ENCODE assay signal across 18 cellular contexts in the genomic region with DNA sequence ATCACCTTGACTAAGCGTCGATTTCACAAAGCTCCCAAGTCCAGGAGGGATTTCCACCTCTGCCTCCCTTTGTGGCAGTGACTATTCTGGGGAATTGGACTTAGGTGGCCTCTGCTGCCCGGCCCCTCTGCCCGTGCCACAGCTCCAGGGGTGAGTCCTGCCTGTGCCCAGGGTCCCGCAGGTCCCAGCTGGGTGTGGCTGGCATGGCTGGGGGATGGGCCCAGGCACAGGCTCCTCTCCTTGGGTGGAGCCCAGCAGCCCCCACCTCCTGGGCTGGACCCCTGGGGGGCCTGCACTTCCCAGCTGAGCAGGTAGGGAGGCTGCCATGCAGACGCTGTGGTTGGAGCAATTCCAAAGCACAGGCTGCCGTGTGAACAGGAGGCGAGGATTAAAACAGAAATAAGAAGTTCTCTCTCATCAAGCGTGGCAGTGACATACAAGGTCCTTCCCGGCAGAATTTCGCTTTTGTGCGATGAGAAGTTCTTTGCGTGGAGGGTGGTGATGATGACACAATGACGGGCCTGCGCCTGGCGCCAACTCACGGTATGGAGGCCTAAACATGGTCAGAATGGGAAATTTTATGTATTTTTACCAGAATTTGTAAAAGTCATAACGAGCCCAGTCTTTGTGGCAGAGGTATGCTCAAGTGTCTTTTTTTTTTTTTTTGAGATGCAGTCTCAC.
"Had no signal": no experiment of that assay in that cellular context is flagged by ENCODE, and none has a peak within 500 bp of the region (broad histone marks: within the 10 kb centered on the region; RNA-seq: fewer than 3 reads in every experiment).

No MANE protein-coding gene starts in this region.

- H3K27me3 ChIP-seq: brain microvascular endothelial cell had no signal

- H3K4me3 ChIP-seq: cardiac muscle cell, MG63 had no signal

- ATAC-seq: activated CD4-positive, alpha-beta T cell treated with anti-CD3 and anti-CD28 coated beads for 36 hours; activated CD8-positive, alpha-beta T cell treated with anti-CD3 and anti-CD28 coated beads for 36 hours had no signal

- H3K27ac ChIP-seq: brain microvascular endothelial cell, cardiac muscle cell, VCaP had no signal

- H3K9me3 ChIP-seq: MG63 had no signal

- H3K27me3 Mint-ChIP-seq: activated CD8-positive, alpha-beta T cell treated with anti-CD3 and anti-CD28 coated beads for 36 hours had no signal

- DNase-seq: activated CD4-positive, alpha-beta T cell treated with anti-CD3 and anti-CD28 coated beads for 36 hours; activated CD8-positive, alpha-beta T cell treated with anti-CD3 and anti-CD28 coated beads for 36 hours; activated gamma-delta T cell treated with Interleukin-2 at 50 U/mL for 16 hours; activated naive CD4-positive, alpha-beta T cell treated with anti-CD3 and anti-CD28 coated beads, Interleukin-2, amount 10 ng/mL, durations not matched to agents 7 days and 5 days; activated naive CD8-positive, alpha-beta T cell treated with anti-CD3 and anti-CD28 coated beads for 36 hours; activated T-cell treated with anti-CD3 and anti-CD28 coated beads, Interleukin-2, amount 50 U/mL, for 24 hours; brain microvascular endothelial cell; MG63; MV-4-11; NCI-H1092 treated with DMSO at 0.1 percent for 48 hours; NCI-H1417 treated with DMSO at 0.1 percent for 48 hours; NCI-H1694; NCI-H2029; NCI-H2107; SHP77 treated with DMSO at 0.1 percent for 48 hours; T-helper 2 cell had no signal

- H3K27ac Mint-ChIP-seq: activated CD4-positive, alpha-beta T cell treated with anti-CD3 and anti-CD28 coated beads for 36 hours; activated CD8-positive, alpha-beta T cell treated with anti-CD3 and anti-CD28 coated beads for 36 hours; activated naive CD4-positive, alpha-beta T cell treated with anti-CD3 and anti-CD28 coated beads, Interleukin-2, amount 10 ng/mL, durations not matched to agents 7 days and 5 days; activated naive CD8-positive, alpha-beta T cell treated with anti-CD3 and anti-CD28 coated beads for 36 hours; activated T-cell treated with anti-CD3 and anti-CD28 coated beads, Interleukin-2, amount 50 U/mL, for 24 hours had no signal

- H3K36me3 ChIP-seq: brain microvascular endothelial cell, cardiac muscle cell, MG63 had no signal

- H3K4me3 Mint-ChIP-seq: activated CD4-positive, alpha-beta T cell treated with anti-CD3 and anti-CD28 coated beads for 36 hours; activated CD8-positive, alpha-beta T cell treated with anti-CD3 and anti-CD28 coated beads for 36 hours; activated naive CD4-positive, alpha-beta T cell treated with anti-CD3 and anti-CD28 coated beads, Interleukin-2, amount 10 ng/mL, durations not matched to agents 7 days and 5 days; activated naive CD8-positive, alpha-beta T cell treated with anti-CD3 and anti-CD28 coated beads for 36 hours; activated T-cell treated with anti-CD3 and anti-CD28 coated beads, Interleukin-2, amount 50 U/mL, for 24 hours had no signal

- H3K36me3 Mint-ChIP-seq: activated naive CD4-positive, alpha-beta T cell treated with anti-CD3 and anti-CD28 coated beads, Interleukin-2, amount 10 ng/mL, durations not matched to agents 7 days and 5 days; activated naive CD8-positive, alpha-beta T cell treated with anti-CD3 and anti-CD28 coated beads for 36 hours had no signal
